In genomic region chr14:70416717-70417349, GRCh38 we compare ENCODE assay signal across 8 cellular contexts. TPM values are rescaled to one million over a fixed set of nuclear protein-coding genes. Genes with fewer than 3 reads are reported as not detected.
DNase-seq lines count a peak whose midpoint lies in the region; ATAC-seq and TF ChIP-seq lines count a peak whose summit lies in the region.

SYNJ2BP (minus strand) TSS chr14:70417090; CDS start chr14:70416963, 127 bp downstream.

- H3K4me3 ChIP-seq in GM12864 (ENCODE audit: low read depth, low read length) (peak within 1 kb of the TSS; percentile 72), HUES6 (ENCODE audit: low read depth, low read length) (peak within 1 kb of the TSS; percentile 87), neural cell (ENCODE audit: low read length) (peak within 1 kb of the TSS; percentile 78)

- TF ChIP-seq RAD21 in neural cell (conservative IDR thresholded peaks at IDR 0.05), result no peak

- no peak for TF ChIP-seq CTCF in GM12864 (IDR thresholded peaks at IDR 0.05; ENCODE audit: low read depth, low read length, missing control alignments)
- TF ChIP-seq CTCF in neural cell (IDR thresholded peaks at IDR 0.05; ENCODE audit: poor library complexity, severe bottlenecking), result no peak

- H3K79me2 ChIP-seq in neural cell (replicated peaks; ENCODE audit: insufficient read depth, low read length), result peaks cover 24% of the 10 kb centered on the region

- H3K4me2 ChIP-seq in neural cell (ENCODE audit: low read length), result peak within 1 kb of the TSS; percentile 85

- H3K9me3 Mint-ChIP-seq in stimulated activated naive CD8-positive, alpha-beta T cell treated with anti-CD3 and anti-CD28 coated beads, Interleukin-15, Interleukin-2, amounts not matched to agents 100 ng/mL and 50 ng/mL, for 24 hours, result no peaks in the 10 kb centered on the region

- H3K27ac Mint-ChIP-seq in stimulated activated naive CD8-positive, alpha-beta T cell treated with anti-CD3 and anti-CD28 coated beads, Interleukin-15, Interleukin-2, amounts not matched to agents 100 ng/mL and 50 ng/mL, for 24 hours, result peak within 1 kb of the TSS; percentile 82

- no peak within 1 kb of the TSS for H3K27ac ChIP-seq in HUES6 (ENCODE audit: low read depth, low read length)
- H3K27ac ChIP-seq in neural cell (ENCODE audit: low read length), result peak within 1 kb of the TSS; percentile 81

- no peaks in the 10 kb centered on the region for H3K9me2 ChIP-seq in neural cell (ENCODE audit: insufficient read depth, low read length)

- H3K4me3 Mint-ChIP-seq in stimulated activated naive CD8-positive, alpha-beta T cell treated with anti-CD3 and anti-CD28 coated beads, Interleukin-15, Interleukin-2, amounts not matched to agents 100 ng/mL and 50 ng/mL, for 24 hours, result peak within 1 kb of the TSS; percentile 93

- H3K4me1 Mint-ChIP-seq in stimulated activated naive CD8-positive, alpha-beta T cell treated with anti-CD3 and anti-CD28 coated beads, Interleukin-15, Interleukin-2, amounts not matched to agents 100 ng/mL and 50 ng/mL, for 24 hours (ENCODE audit: low read depth), result peaks cover 38% of the 10 kb centered on the region

- H2AFZ ChIP-seq in neural cell (ENCODE audit: low read depth, low read length), result peak within 1 kb of the TSS; percentile 77

- peak within 1 kb of the TSS; percentile 78 for H3K9ac ChIP-seq in HUES6 (ENCODE audit: low read length)
- H3K9ac ChIP-seq in neural cell (ENCODE audit: low read length), result peak within 1 kb of the TSS; percentile 84

- H3K9me3 ChIP-seq in HUES6 (ENCODE audit: control insufficient read depth, insufficient read depth, low read depth, low read length) (no peaks in the 10 kb centered on the region), neural cell (ENCODE audit: low read length) (no peaks in the 10 kb centered on the region)

- H3K27me3 ChIP-seq in HUES6 (ENCODE audit: control insufficient read depth, insufficient read depth, low read length) (no peaks in the 10 kb centered on the region), neural cell (ENCODE audit: insufficient read depth, low read depth, low read length) (no peaks in the 10 kb centered on the region)

- TF ChIP-seq EP300 in neural cell (conservative IDR thresholded peaks at IDR 0.05; ENCODE audit: poor library complexity, severe bottlenecking), result peak; percentile 22

- DNase-seq in GM12864 (ENCODE audit: low read depth) (peak; percentile 30), RKO (ENCODE audit: low spot score) (peak; percentile 86), foreskin melanocyte (peak; percentile 37)
- peak; percentile 82 for DNase-seq in activated effector memory CD4-positive, alpha-beta T cell treated with anti-CD3 and anti-CD28 coated beads, Interleukin-2, amount 50 U/mL, for 16 hours

- H3K36me3 Mint-ChIP-seq in stimulated activated naive CD8-positive, alpha-beta T cell treated with anti-CD3 and anti-CD28 coated beads, Interleukin-15, Interleukin-2, amounts not matched to agents 100 ng/mL and 50 ng/mL, for 24 hours (ENCODE audit: low read depth), result no peaks in the 10 kb centered on the region

- H3K36me3 ChIP-seq in HUES6 (ENCODE audit: control insufficient read depth, insufficient read depth, low read length) (peaks cover 7% of the 10 kb centered on the region; the same call in 1 of the 2 replicates), neural cell (ENCODE audit: insufficient read depth, low read length) (no peaks in the 10 kb centered on the region)

- H3K27me3 Mint-ChIP-seq in stimulated activated naive CD8-positive, alpha-beta T cell treated with anti-CD3 and anti-CD28 coated beads, Interleukin-15, Interleukin-2, amounts not matched to agents 100 ng/mL and 50 ng/mL, for 24 hours, result no peaks in the 10 kb centered on the region

- H3F3A ChIP-seq in neural cell (ENCODE audit: insufficient read depth, low read length, poor library complexity, severe bottlenecking), result no peaks in the 10 kb centered on the region

- ATAC-seq in GM19397 (IDR thresholded peaks at IDR 0.05; ENCODE audit: unreplicated experiment), result no peak

- peaks cover under 1% of the 10 kb centered on the region; the same call in 1 of the 2 replicates for H3K4me1 ChIP-seq in HUES6 (ENCODE audit: control insufficient read depth, insufficient read depth, low read length)

- no peaks in the 10 kb centered on the region for H4K20me1 ChIP-seq in neural cell (ENCODE audit: insufficient read depth)

TF ChIP-seq in neural cell, 6 proteins besides CTCF, POLR2A, EP300 and RAD21:
- TF ChIP-seq MXI1 (conservative IDR thresholded peaks at IDR 0.05; ENCODE audit: poor library complexity, severe bottlenecking), result peak; percentile 57
- no peak for TF ChIP-seq EZH2 (IDR thresholded peaks at IDR 0.05; ENCODE audit: borderline replicate concordance, insufficient read depth, low read length, poor library complexity, severe bottlenecking)
- TF ChIP-seq SMC3 (conservative IDR thresholded peaks at IDR 0.05; ENCODE audit: poor library complexity), result peak; percentile 40
- peak; percentile 87 for TF ChIP-seq POLR2AphosphoS5 (IDR thresholded peaks at IDR 0.05)
- TF ChIP-seq TAF1 (IDR thresholded peaks at IDR 0.05; ENCODE audit: low read depth), result peak; percentile 68
- peak; percentile 94 for TF ChIP-seq REST (IDR thresholded peaks at IDR 0.05; ENCODE audit: borderline replicate concordance)

RNA-seq across cellular contexts. Expression of gene SYNJ2BP, which starts in this region (rescaled TPM):
- polyA plus RNA-seq in neural cell, result 27.0 and 27.7 TPM in 2 replicates
- polyA minus RNA-seq in neural cell, result 43.6 and 46.8 TPM in 2 replicates

Comparison
In these comparisons a context has a peak if more than half of its experiments do, and no peak if none do; other contexts are left out.
1. DNase-seq: peak in every context shown above with its lines; median percentile 86 in RKO; 82 in activated effector memory CD4-positive, alpha-beta T cell treated with anti-CD3 and anti-CD28 coated beads, Interleukin-2, amount 50 U/mL, for 16 hours; 37 in foreskin melanocyte; 30 in GM12864.